Comparison of ENCODE assay signal across 19 cellular contexts in genomic region chr2:33444961-33445360, GRCh38.
"Had no signal": no experiment of that assay in that cellular context is flagged by ENCODE, and none has a peak within 500 bp of the region (broad histone marks: within the 10 kb centered on the region; RNA-seq: fewer than 3 reads in every experiment).

No MANE protein-coding gene starts in this region.

- H3K9me3 Mint-ChIP-seq: activated naive CD4-positive, alpha-beta T cell treated with anti-CD3 and anti-CD28 coated beads for 36 hours; activated naive CD8-positive, alpha-beta T cell treated with anti-CD3 and anti-CD28 coated beads, Interleukin-2, amount 50 U/mL, for 24 hours; activated T-helper 2 cell treated with anti-CD3 and anti-CD28 coated beads, Interferon-gamma antibody, Interleukin-2, Interleukin-4, amounts not matched to agents 10 μg/mL and 5 μg/mL and 100 μg/mL, durations not matched to agents 14 hours and 24 hours and 36 hours; effector memory CD8-positive, alpha-beta T cell; naive thymus-derived CD8-positive, alpha-beta T cell; T-cell had no signal

- H3K4me1 ChIP-seq: upper lobe of right lung had no signal

- H3K27ac ChIP-seq: epithelial cell of prostate, stomach, thoracic aorta, upper lobe of right lung had no signal

- H3K4me3 Mint-ChIP-seq: activated naive CD4-positive, alpha-beta T cell treated with anti-CD3 and anti-CD28 coated beads for 36 hours; activated naive CD8-positive, alpha-beta T cell treated with anti-CD3 and anti-CD28 coated beads, Interleukin-2, amount 50 U/mL, for 24 hours; effector memory CD8-positive, alpha-beta T cell; naive thymus-derived CD8-positive, alpha-beta T cell; T-cell had no signal

- H3K4me3 ChIP-seq: stomach, thoracic aorta, upper lobe of right lung had no signal

- H3K4me1 Mint-ChIP-seq: activated naive CD8-positive, alpha-beta T cell treated with anti-CD3 and anti-CD28 coated beads, Interleukin-2, amount 50 U/mL, for 24 hours; naive thymus-derived CD8-positive, alpha-beta T cell; T-cell had no signal

- H3K27ac Mint-ChIP-seq: activated naive CD4-positive, alpha-beta T cell treated with anti-CD3 and anti-CD28 coated beads for 36 hours; activated naive CD8-positive, alpha-beta T cell treated with anti-CD3 and anti-CD28 coated beads, Interleukin-2, amount 50 U/mL, for 24 hours; activated T-helper 2 cell treated with anti-CD3 and anti-CD28 coated beads, Interferon-gamma antibody, Interleukin-2, Interleukin-4, amounts not matched to agents 10 μg/mL and 5 μg/mL and 100 μg/mL, durations not matched to agents 14 hours and 24 hours and 36 hours; effector memory CD8-positive, alpha-beta T cell; naive thymus-derived CD8-positive, alpha-beta T cell; T-cell had no signal

- H3K27me3 Mint-ChIP-seq: activated naive CD8-positive, alpha-beta T cell treated with anti-CD3 and anti-CD28 coated beads, Interleukin-2, amount 50 U/mL, for 24 hours had no signal

- ATAC-seq: activated CD4-positive, CD25-positive, alpha-beta regulatory T cell treated with anti-CD3 and anti-CD28 coated beads, Interleukin-2, amount 50 U/mL, for 24 hours; activated naive CD8-positive, alpha-beta T cell treated with anti-CD3 and anti-CD28 coated beads, Interleukin-2, amount 50 U/mL, for 24 hours; effector memory CD8-positive, alpha-beta T cell; naive thymus-derived CD8-positive, alpha-beta T cell; sciatic nerve; T-cell; upper lobe of right lung had no signal

- H3K27me3 ChIP-seq: stomach, upper lobe of right lung had no signal

- DNase-seq: activated CD4-positive, alpha-beta T cell treated with anti-CD3 and anti-CD28 coated beads, Interleukin-2, amount 50 U/mL, for 48 hours; activated naive CD4-positive, alpha-beta T cell treated with anti-CD3 and anti-CD28 coated beads for 36 hours; activated naive CD8-positive, alpha-beta T cell treated with anti-CD3 and anti-CD28 coated beads, Interleukin-2, amount 50 U/mL, for 24 hours; aorta; dermis blood vessel endothelial cell; effector memory CD8-positive, alpha-beta T cell; naive thymus-derived CD8-positive, alpha-beta T cell; occipital lobe; stimulated activated CD4-positive, alpha-beta T cell treated with anti-CD3 and anti-CD28 coated beads, Interleukin-1b, Interleukin-23, amount 100 ng/mL, for 48 hours; stomach; T-cell; T-helper 9 cell; upper lobe of right lung had no signal

- H3K36me3 ChIP-seq: stomach, thoracic aorta, upper lobe of right lung had no signal

- H3K9me3 ChIP-seq: stomach, thoracic aorta, upper lobe of right lung had no signal

- H3K36me3 Mint-ChIP-seq: naive thymus-derived CD8-positive, alpha-beta T cell; T-cell had no signal

- FAIRE-seq: islet of Langerhans had no signal
